35 cellular contexts compared by ENCODE assay signal in the genomic region with DNA sequence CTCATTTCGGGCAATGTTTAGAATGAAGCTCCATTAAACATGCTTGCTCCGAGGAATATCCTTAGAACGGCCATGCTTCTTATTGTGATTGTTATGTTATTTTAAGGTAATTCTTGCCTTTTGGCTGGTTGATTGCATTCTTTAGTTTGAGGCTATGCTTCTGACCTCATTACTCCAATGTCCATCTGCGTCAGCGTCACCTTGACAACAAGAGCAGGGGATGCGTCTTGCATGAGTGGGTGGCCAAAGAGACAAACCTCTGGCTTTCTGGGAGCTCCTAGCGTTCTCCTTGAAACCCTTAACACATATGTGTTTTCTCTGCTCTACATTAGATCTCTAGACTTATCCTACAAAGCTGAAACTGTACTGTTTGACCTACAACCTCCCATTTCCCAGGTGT.
DNase-seq lines count a peak whose midpoint lies in the region; ATAC-seq and TF ChIP-seq lines count a peak whose summit lies in the region.
"Had no signal": no experiment of that assay in that cellular context is flagged by ENCODE, and none has a peak within 500 bp of the region (broad histone marks: within the 10 kb centered on the region; RNA-seq: fewer than 3 reads in every experiment).

No MANE protein-coding gene starts in this region.

- H3K4me1 ChIP-seq in mesenchymal stem cell (ENCODE audit: control insufficient read depth, insufficient read depth, low read depth, low read length) (peaks cover 18% of the 10 kb centered on the region), thoracic aorta (ENCODE audit: control insufficient read depth in 1 of 2, low read depth in 2 of 2) (peaks cover 9 to 45% of the 10 kb centered on the region in 2 donors), suprapubic skin (no peaks in the 10 kb centered on the region)
- H3K4me1 ChIP-seq: adrenal gland, BLaER1, neural progenitor cell, psoas muscle, testis had no signal

- H3K23ac ChIP-seq in mesenchymal stem cell (ENCODE audit: low read length in 2 of 2) = no peak overlapping the region

- TF ChIP-seq POLR2A in suprapubic skin (IDR thresholded peaks at IDR 0.05) = no peak

- no peak overlapping the region for H2BK120ac ChIP-seq in mesenchymal stem cell (ENCODE audit: low read depth, low read length)

- H3K9me3 Mint-ChIP-seq in HFFc6 = no peaks in the 10 kb centered on the region; the same call in 1 of the 2 replicates
- H3K9me3 Mint-ChIP-seq: activated CD4-positive, alpha-beta memory T cell treated with anti-CD3 and anti-CD28 coated beads for 36 hours; H9 had no signal

- no peak overlapping the region for H3K4ac ChIP-seq in mesenchymal stem cell (ENCODE audit: low read depth in 1 of 2, low read length in 2 of 2)

- H3K79me1 ChIP-seq in mesenchymal stem cell (replicated peaks; ENCODE audit: low read length, poor library complexity, severe bottlenecking) = no peaks in the 10 kb centered on the region

- H4K8ac ChIP-seq in mesenchymal stem cell (ENCODE audit: low read length) = no peak overlapping the region

- no peak for TF ChIP-seq CTCF in HFFc6 (IDR thresholded peaks at IDR 0.05)
- TF ChIP-seq CTCF in brain microvascular endothelial cell (IDR thresholded peaks at IDR 0.05; ENCODE audit: low read depth, low read length, missing control alignments) = no peak
- TF ChIP-seq CTCF in thoracic aorta (IDR thresholded peaks at IDR 0.05) = no peak
- no peak for TF ChIP-seq CTCF in suprapubic skin (IDR thresholded peaks at IDR 0.05)

- H2BK5ac ChIP-seq in mesenchymal stem cell (ENCODE audit: low read depth, low read length, poor library complexity, severe bottlenecking) = no peak overlapping the region

- H2BK15ac ChIP-seq in mesenchymal stem cell (ENCODE audit: low read depth, poor library complexity, severe bottlenecking) = no peak overlapping the region

- ATAC-seq in thoracic aorta (ENCODE audit: insufficient number of reproducible peaks, low FRiP score, low read depth) = no peak
- ATAC-seq: activated CD4-positive, CD25-positive, alpha-beta regulatory T cell treated with anti-CD3 and anti-CD28 coated beads, Interleukin-2, amount 50 U/mL, for 24 hours; GM12878; PC-3; psoas muscle; Right ventricle myocardium inferior; stimulated activated naive CD8-positive, alpha-beta T cell treated with anti-CD3 and anti-CD28 coated beads, Interleukin-15, Interleukin-2, amounts not matched to agents 100 U/mL and 50 U/mL, for 24 hours had no signal

- H3K27me3 ChIP-seq in brain microvascular endothelial cell (replicated peaks) = no peaks in the 10 kb centered on the region
- H3K27me3 ChIP-seq in mesenchymal stem cell (ENCODE audit: control insufficient read depth in 1 of 2, insufficient read depth in 1 of 2, low read length in 2 of 2) = no peaks in the 10 kb centered on the region
- H3K27me3 ChIP-seq in thoracic aorta (replicated peaks; ENCODE audit: insufficient read depth) = no peaks in the 10 kb centered on the region
- no peaks in the 10 kb centered on the region for H3K27me3 ChIP-seq in suprapubic skin
- H3K27me3 ChIP-seq: adrenal gland, BLaER1, neural progenitor cell, testis had no signal

- H3K9ac ChIP-seq in mesenchymal stem cell (ENCODE audit: low read length) = peak overlapping the region; percentile 69
- H3K9ac ChIP-seq: BLaER1, neural progenitor cell had no signal

- WGBS in mesenchymal stem cell = 82% methylated on average over 7 of the region's 7 CpGs
- 94% methylated on average over 7 of the region's 7 CpGs for WGBS in suprapubic skin

- H3K27ac Mint-ChIP-seq in HFFc6 = peak overlapping the region; percentile 92
- H3K27ac Mint-ChIP-seq: activated CD4-positive, alpha-beta memory T cell treated with anti-CD3 and anti-CD28 coated beads for 36 hours; H9; neural progenitor cell had no signal

- H2AFZ ChIP-seq in mesenchymal stem cell (ENCODE audit: low read depth, low read length) = no peak overlapping the region
- H2AFZ ChIP-seq: neural progenitor cell had no signal

- H3K4me1 Mint-ChIP-seq in HFFc6 (ENCODE audit: low read depth) = peaks cover 57% of the 10 kb centered on the region
- H3K4me1 Mint-ChIP-seq: neural progenitor cell had no signal

- no peak overlapping the region for H3K4me2 ChIP-seq in mesenchymal stem cell (ENCODE audit: low read length, poor library complexity, severe bottlenecking)
- H3K4me2 ChIP-seq: BLaER1, neural progenitor cell had no signal

- H3K4me3 ChIP-seq in brain microvascular endothelial cell (ENCODE audit: low read depth, low read length) (no peak overlapping the region), mesenchymal stem cell (ENCODE audit: insufficient read depth in 1 of 2, low read depth in 1 of 2, low read length in 2 of 2) (no peak overlapping the region), thoracic aorta (no peak overlapping the region), suprapubic skin (no peak overlapping the region)
- H3K4me3 ChIP-seq: adrenal gland, BLaER1, GM12878, left ventricle myocardium inferior, neural progenitor cell, psoas muscle, smooth muscle cell, testis had no signal

- H3K27me3 Mint-ChIP-seq in HFFc6 (ENCODE audit: insufficient read depth) = no peaks in the 10 kb centered on the region; the same call in 1 of the 2 replicates

- H3K27ac ChIP-seq in brain microvascular endothelial cell (peak overlapping the region; percentile 94), mesenchymal stem cell (ENCODE audit: low read length, poor library complexity, severe bottlenecking) (no peak overlapping the region), thoracic aorta (peak overlapping the region; percentile 67 to 86), suprapubic skin (no peak overlapping the region)
- H3K27ac ChIP-seq: BLaER1, HL-60, neural progenitor cell, psoas muscle, testis had no signal

- in situ Hi-C loops in brain microvascular endothelial cell (cut with HindIII; ENCODE audit: low pct_ligation_motif_present, low sequenced_read_pairs) = no loop called here

- no peaks in the 10 kb centered on the region for H3K36me3 ChIP-seq in brain microvascular endothelial cell (replicated peaks)
- no peaks in the 10 kb centered on the region for H3K36me3 ChIP-seq in mesenchymal stem cell (ENCODE audit: control insufficient read depth in 1 of 2, insufficient read depth in 2 of 2, low read depth in 1 of 2, low read length in 2 of 2)
- H3K36me3 ChIP-seq in thoracic aorta = no peaks in the 10 kb centered on the region
- H3K36me3 ChIP-seq in suprapubic skin = no peaks in the 10 kb centered on the region
- H3K36me3 ChIP-seq: adrenal gland, BLaER1, left ventricle myocardium inferior, neural progenitor cell had no signal

- H3K4me3 Mint-ChIP-seq in HFFc6 = no peak overlapping the region
- H3K4me3 Mint-ChIP-seq: activated CD4-positive, alpha-beta memory T cell treated with anti-CD3 and anti-CD28 coated beads for 36 hours; H9; neural progenitor cell had no signal

- H2AK5ac ChIP-seq in mesenchymal stem cell (ENCODE audit: low read length, severe bottlenecking) = peak overlapping the region; percentile 9

- DNase-seq in HFFc6 (no peak), brain microvascular endothelial cell (no peak), mesenchymal stem cell (no peak), thoracic aorta (ENCODE audit: low spot score) (no peak), suprapubic skin (ENCODE audit: low spot score in 2 of 2) (no peak), DMS153 (lab: John Stamatoyannopoulos, UW) (no peak), NCI-H1436 (lab: John Stamatoyannopoulos, UW) (no peak), nucleus accumbens (lab: John Stamatoyannopoulos, UW) (no peak)
- DNase-seq: activated CD4-positive, alpha-beta memory T cell treated with anti-CD3 and anti-CD28 coated beads for 36 hours; activated naive CD4-positive, alpha-beta T cell; adrenal gland; DMS 273 treated with DMSO at 0.1 percent for 48 hours; effector CD4-positive, alpha-beta T cell; EL; glutamatergic neuron; H9; left ventricle myocardium inferior; NCI-H1417; NCI-H2081; NCI-H2227 treated with DMSO at 0.1 percent for 48 hours; NCI-H526; NK-92 treated with Interleukin-12 subunit alpha and Interleukin-12 subunit beta, amount 100 ng/mL, for 24 hours; PC-3; psoas muscle; stimulated activated CD4-positive, alpha-beta T cell treated with anti-CD3 and anti-CD28 coated beads, Interleukin-1b, Interleukin-23, amount 100 ng/mL, for 48 hours; stimulated activated naive CD8-positive, alpha-beta T cell treated with anti-CD3 and anti-CD28 coated beads, Interleukin-15, Interleukin-2, amounts not matched to agents 100 U/mL and 50 U/mL, for 24 hours; T-helper 2 cell; testis had no signal

- TF ChIP-seq EP300 in suprapubic skin (IDR thresholded peaks at IDR 0.05) = no peak

- peaks cover 26% of the 10 kb centered on the region for H3K36me3 Mint-ChIP-seq in HFFc6 (ENCODE audit: low read depth)
- H3K36me3 Mint-ChIP-seq: activated CD4-positive, alpha-beta memory T cell treated with anti-CD3 and anti-CD28 coated beads for 36 hours; neural progenitor cell had no signal

- H3K18ac ChIP-seq in mesenchymal stem cell (ENCODE audit: low read depth in 1 of 2, low read length in 2 of 2) = no peak overlapping the region

- no peak overlapping the region for H4K91ac ChIP-seq in mesenchymal stem cell (ENCODE audit: low read length)

- no peaks in the 10 kb centered on the region for H3K9me3 ChIP-seq in mesenchymal stem cell (ENCODE audit: control insufficient read depth, low read length)
- H3K9me3 ChIP-seq in thoracic aorta = no peaks in the 10 kb centered on the region
- no peaks in the 10 kb centered on the region for H3K9me3 ChIP-seq in suprapubic skin
- H3K9me3 ChIP-seq: adrenal gland, BLaER1, left ventricle myocardium inferior, psoas muscle, testis had no signal

- H2BK12ac ChIP-seq in mesenchymal stem cell (ENCODE audit: low read length in 2 of 2) = no peak overlapping the region

- no peak overlapping the region for H3K14ac ChIP-seq in mesenchymal stem cell (ENCODE audit: low read length in 2 of 2)

Comparison
In these comparisons a context has a peak if more than half of its experiments do, and no peak if none do; other contexts are left out.
1. H3K27ac ChIP-seq: peak in brain microvascular endothelial cell (single experiment) and thoracic aorta (2 of 2); none in mesenchymal stem cell (single experiment) and suprapubic skin (single experiment).